Comparison of ENCODE assay signal across 9 cellular contexts in the genomic region with DNA sequence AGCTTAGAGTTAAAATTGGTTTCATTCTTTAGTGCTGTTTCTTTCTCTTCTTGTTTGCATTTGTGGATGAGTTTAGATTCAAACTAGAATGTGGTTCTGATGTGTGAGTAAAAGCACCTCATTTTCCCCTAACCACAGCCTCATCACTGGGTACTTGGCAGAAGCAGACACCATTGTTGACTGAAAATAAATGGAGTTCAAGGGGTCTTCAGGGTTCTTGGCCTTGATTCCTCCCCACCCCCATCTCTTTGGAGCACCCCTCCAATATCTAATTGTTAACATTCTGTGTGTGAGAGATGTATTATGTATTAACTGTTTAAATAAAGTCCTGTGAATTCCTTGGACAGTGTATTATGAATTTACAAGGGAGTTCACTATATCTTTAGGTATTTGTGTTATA. TPM values are rescaled to one million over a fixed set of nuclear protein-coding genes. Genes with fewer than 3 reads are reported as not detected.
DNase-seq lines count a peak whose midpoint lies in the region; ATAC-seq and TF ChIP-seq lines count a peak whose summit lies in the region.
"Had no signal": no experiment of that assay in that cellular context is flagged by ENCODE, and none has a peak within 500 bp of the region (broad histone marks: within the 10 kb centered on the region; RNA-seq: fewer than 3 reads in every experiment).

No MANE protein-coding gene starts in this region.

- H3K27ac Mint-ChIP-seq in memory B cell, result peak overlapping the region; percentile 69

- H4K91ac ChIP-seq in IMR-90 (ENCODE audit: insufficient read depth, low read depth, low read length), result no peak overlapping the region

- H3K27me3 ChIP-seq in IMR-90 (ENCODE audit: control insufficient read depth, insufficient read depth, low read length), result no peaks in the 10 kb centered on the region

- no peak overlapping the region for H4K5ac ChIP-seq in IMR-90 (ENCODE audit: low read depth, low read length)

- peaks cover 81% of the 10 kb centered on the region for H4K20me1 ChIP-seq in IMR-90 (ENCODE audit: insufficient read depth, low read length)

- H3K9me1 ChIP-seq in IMR-90 (ENCODE audit: insufficient read depth, low read length), result peaks cover 16% of the 10 kb centered on the region

- H3K4me1 ChIP-seq in IMR-90 (ENCODE audit: control insufficient read depth, insufficient read depth, low read length), result peaks cover 22% of the 10 kb centered on the region

- no peak overlapping the region for H3K23ac ChIP-seq in IMR-90 (ENCODE audit: low read depth, low read length)

- H3K27me3 Mint-ChIP-seq in memory B cell, result no peaks in the 10 kb centered on the region

- no peak overlapping the region for H3K4me3 ChIP-seq in IMR-90 (ENCODE audit: insufficient read depth, low read depth, low read length)

- H3K4me3 Mint-ChIP-seq in memory B cell, result peak overlapping the region; percentile 4

- no peak for TF ChIP-seq RAD21 in IMR-90 (IDR thresholded peaks at IDR 0.05; ENCODE audit: low read length)

- no peaks in the 10 kb centered on the region for H3K9me3 ChIP-seq in IMR-90 (ENCODE audit: control insufficient read depth, insufficient read depth, low read length)

- intact Hi-C loops in IMR-90 (cut with micrococcal nuclease), result no loop called here

- H2BK5ac ChIP-seq in IMR-90 (ENCODE audit: low read depth, low read length, poor library complexity, severe bottlenecking), result no peak overlapping the region

- no peak overlapping the region for H2AK5ac ChIP-seq in IMR-90 (ENCODE audit: low read depth, low read length)

- POLR2A ChIA-PET in IMR-90 (lab: Charles Lee; ENCODE audit: unreplicated experiment), result interaction anchor here (0.5 kb wide), 1 partner anchor 28 kb away, joined by 3 read pairs; no protein-coding TSS in a partner anchor

- TF ChIP-seq POLR2A in IMR-90 (IDR thresholded peaks at IDR 0.05; ENCODE audit: low read depth, low read length), result no peak

- H2AFZ ChIP-seq in IMR-90 (replicated peaks; ENCODE audit: low read length, poor library complexity), result no peak overlapping the region

- no peaks in the 10 kb centered on the region for H3K36me3 ChIP-seq in IMR-90 (ENCODE audit: control insufficient read depth, insufficient read depth, low read length)

- CTCF ChIA-PET in IMR-90 (lab: Yijun Ruan, JAX), result interaction anchor here (0.9 kb wide), 1 partner anchor 84 kb away, joined by 3 read pairs; no protein-coding TSS in a partner anchor

- no peak overlapping the region for H3K56ac ChIP-seq in IMR-90 (ENCODE audit: extremely low read depth, insufficient read depth, low read length)

- no peak overlapping the region for H2BK20ac ChIP-seq in IMR-90 (ENCODE audit: low read depth, low read length)

- no peaks in the 10 kb centered on the region for H3K36me3 Mint-ChIP-seq in memory B cell

- peak overlapping the region; percentile 51; the same call in 1 of the 2 replicates for H3K4me2 ChIP-seq in IMR-90 (ENCODE audit: low read depth, low read length)

- DNase-seq in IMR-90 (no peak), memory B cell (ENCODE audit: low spot score in 2 of 2) (no peak), RKO (ENCODE audit: low spot score) (no peak), COLO829 (ENCODE audit: low spot score) (no peak), NCI-H446 treated with DMSO at 0.1 percent for 48 hours (lab: John Stamatoyannopoulos, UW) (no peak), hippocampal formation (lab: John Stamatoyannopoulos, UW) (no peak)
- DNase-seq: activated effector memory CD4-positive, alpha-beta T cell treated with anti-CD3 and anti-CD28 coated beads, Interleukin-2, amount 50 U/mL, for 16 hours had no signal

- ATAC-seq in GM18511 (IDR thresholded peaks at IDR 0.05; ENCODE audit: unreplicated experiment), result peak; percentile 69
- ATAC-seq in GM21576 (IDR thresholded peaks at IDR 0.05; ENCODE audit: unreplicated experiment), result peak; percentile 35
- peak; percentile 43 for ATAC-seq in IMR-90 (ENCODE audit: low read depth)
- peak; percentile 46 for ATAC-seq in memory B cell (ENCODE audit: low read depth)

- H3K4me1 Mint-ChIP-seq in memory B cell, result peaks cover 64% of the 10 kb centered on the region

- no peaks in the 10 kb centered on the region for H3K9me3 Mint-ChIP-seq in memory B cell

- H2BK120ac ChIP-seq in IMR-90 (ENCODE audit: low read depth, low read length), result no peak overlapping the region

- no peak overlapping the region for H3K18ac ChIP-seq in IMR-90 (ENCODE audit: low read depth, low read length)

- H3K4ac ChIP-seq in IMR-90 (ENCODE audit: low read depth, low read length), result no peak overlapping the region

- no peak overlapping the region for H2BK15ac ChIP-seq in IMR-90 (ENCODE audit: low read depth, low read length)

- dilution Hi-C loops in IMR-90 (cut with HindIII; ENCODE audit: low sequenced_read_pairs, unreplicated experiment), result no loop called here

- TF ChIP-seq CTCF in IMR-90 (conservative IDR thresholded peaks at IDR 0.05; ENCODE audit: low read depth, low read length), result no peak

- no peak overlapping the region; the same call in 1 of the 2 replicates for H3K14ac ChIP-seq in IMR-90 (replicated peaks; ENCODE audit: low read depth, low read length)

- in situ Hi-C loops in IMR-90 (cut with MboI; ENCODE audit: low sequenced_read_pairs), result no loop called here

- no peak overlapping the region for H2AK9ac ChIP-seq in IMR-90 (replicated peaks; ENCODE audit: low read depth, low read length, poor library complexity)

- no TSS peak for BruUV-seq in IMR-90 (replicated peaks; lab: Mats Ljungman, UMichigan)

- no peak overlapping the region for H3K9ac ChIP-seq in IMR-90 (ENCODE audit: low read depth, low read length)

- H3K79me1 ChIP-seq in IMR-90 (ENCODE audit: low read depth in 1 of 2, low read length in 2 of 2), result peaks cover 13 to 86% of the 10 kb centered on the region in 2 experiments

- H3K27ac ChIP-seq in IMR-90 (ENCODE audit: insufficient read depth, low read length), result no peak overlapping the region

- no peak overlapping the region for H4K8ac ChIP-seq in IMR-90 (ENCODE audit: low read depth in 2 of 2, low read length in 2 of 2)

TF ChIP-seq in IMR-90, 13 proteins besides CTCF, POLR2A, EP300 and RAD21:
- TF ChIP-seq MXI1 (IDR thresholded peaks at IDR 0.05; ENCODE audit: borderline replicate concordance, low read depth, low read length) (no peak), RFX5 (IDR thresholded peaks at IDR 0.05; ENCODE audit: low read depth, low read length) (no peak), RCOR1 (IDR thresholded peaks at IDR 0.05; ENCODE audit: insufficient replicate concordance, low read length) (no peak), NFE2L2 (IDR thresholded peaks at IDR 0.05; ENCODE audit: low read depth, low read length) (no peak), MAFK (IDR thresholded peaks at IDR 0.05; ENCODE audit: low read depth, low read length) (no peak), CHD1 (IDR thresholded peaks at IDR 0.05; ENCODE audit: low read depth, low read length) (no peak), FOS (IDR thresholded peaks at IDR 0.05; ENCODE audit: low read depth, low read length) (no peak), SMC3 (IDR thresholded peaks at IDR 0.05; ENCODE audit: low read depth, low read length) (no peak), USF2 (IDR thresholded peaks at IDR 0.05; ENCODE audit: low read depth, low read length) (no peak), MAZ (IDR thresholded peaks at IDR 0.05; ENCODE audit: borderline replicate concordance, low read depth, low read length) (no peak)
- TF ChIP-seq, protein P1, sequence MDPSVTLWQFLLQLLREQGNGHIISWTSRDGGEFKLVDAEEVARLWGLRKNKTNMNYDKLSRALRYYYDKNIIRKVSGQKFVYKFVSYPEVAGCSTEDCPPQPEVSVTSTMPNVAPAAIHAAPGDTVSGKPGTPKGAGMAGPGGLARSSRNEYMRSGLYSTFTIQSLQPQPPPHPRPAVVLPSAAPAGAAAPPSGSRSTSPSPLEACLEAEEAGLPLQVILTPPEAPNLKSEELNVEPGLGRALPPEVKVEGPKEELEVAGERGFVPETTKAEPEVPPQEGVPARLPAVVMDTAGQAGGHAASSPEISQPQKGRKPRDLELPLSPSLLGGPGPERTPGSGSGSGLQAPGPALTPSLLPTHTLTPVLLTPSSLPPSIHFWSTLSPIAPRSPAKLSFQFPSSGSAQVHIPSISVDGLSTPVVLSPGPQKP (IDR thresholded peaks at IDR 0.05; ENCODE audit: borderline replicate concordance, low read depth, low read length), result no peak
TF ChIP-seq in IMR-90: peak in this region for 0.

RNA-seq across cellular contexts. Expression of gene JARID2, which starts 59.6 kb away (rescaled TPM):
- 12.9 and 13.1 TPM in 2 replicates for total RNA-seq in IMR-90 (2012; rRNA removed)
- polyA plus RNA-seq in IMR-90 (2012; rRNA removed), result 9.6 TPM in 2 replicates
- 4.7 and 5.7 TPM in 2 replicates for polyA plus RNA-seq in IMR-90 (2012; cell fraction: cytosol; rRNA removed)
- polyA plus RNA-seq in IMR-90 (2012; cell fraction: nucleus; rRNA removed; ENCODE audit: low replicate concordance), result 14.8 and 23.2 TPM in 2 replicates
